21 cellular contexts compared by ENCODE assay signal in genomic region chr6:144400321-144400720, GRCh38.
DNase-seq lines count a peak whose midpoint lies in the region; ATAC-seq and TF ChIP-seq lines count a peak whose summit lies in the region.
"Had no signal": no experiment of that assay in that cellular context is flagged by ENCODE, and none has a peak within 500 bp of the region (broad histone marks: within the 10 kb centered on the region; RNA-seq: fewer than 3 reads in every experiment).

No MANE protein-coding gene starts in this region.

- TF ChIP-seq CTCF in endothelial cell (IDR thresholded peaks at IDR 0.05; ENCODE audit: unreplicated experiment) (no peak), nephron (IDR thresholded peaks at IDR 0.05; ENCODE audit: unreplicated experiment in 3 of 3) (no peak)

- no peaks in the 10 kb centered on the region for H3K27me3 ChIP-seq in H7 (ENCODE audit: control insufficient read depth, insufficient read depth, low read length)
- H3K27me3 ChIP-seq: Peyer's patch had no signal

- no peaks in the 10 kb centered on the region for H3K9me3 Mint-ChIP-seq in endothelial cell (ENCODE audit: unreplicated experiment)
- peaks cover 8% of the 10 kb centered on the region for H3K9me3 Mint-ChIP-seq in nephron

- H3K4me1 Mint-ChIP-seq in endothelial cell (ENCODE audit: unreplicated experiment), result peaks cover 24% of the 10 kb centered on the region
- H3K4me1 Mint-ChIP-seq in nephron, result peaks cover 31% of the 10 kb centered on the region

- DNase-seq in amniotic epithelial cell (ENCODE audit: low read depth) (peak; percentile 41), endothelial cell (ENCODE audit: low spot score) (no peak), H7 (no peak), NAMALWA (ENCODE audit: low spot score) (no peak), KBM-7 (no peak)
- DNase-seq: ACHN; C1 segment of cervical spinal cord; COR-L47; DMS 273 treated with DMSO at 0.1 percent for 48 hours; H9; MM.1S; NCI-H1105; NCI-H2081; NCI-H2171 treated with DMSO at 0.1 percent for 48 hours; NCI-H446 treated with DMSO at 0.1 percent for 48 hours; NCI-H748 treated with DMSO at 0.1 percent for 48 hours; NK-92 treated with Interleukin-12 subunit alpha and Interleukin-12 subunit beta, amount 100 ng/mL, for 24 hours; Peyer's patch; Right ventricle myocardium superior had no signal

- H3K27me3 Mint-ChIP-seq in endothelial cell (ENCODE audit: unreplicated experiment) (no peaks in the 10 kb centered on the region), nephron (ENCODE audit: low read depth) (no peaks in the 10 kb centered on the region)

- no peak for ATAC-seq in GM18502 (IDR thresholded peaks at IDR 0.05; ENCODE audit: poor library complexity, unreplicated experiment)

- H3K36me3 Mint-ChIP-seq in endothelial cell (ENCODE audit: low read depth, unreplicated experiment) (peaks cover 28% of the 10 kb centered on the region), nephron (ENCODE audit: low read depth) (peaks cover 21% of the 10 kb centered on the region)

- peak overlapping the region; percentile 32 for H3K27ac Mint-ChIP-seq in endothelial cell (ENCODE audit: unreplicated experiment)
- peak overlapping the region; percentile 26 to 58 (median 40) for H3K27ac Mint-ChIP-seq in nephron
- H3K27ac Mint-ChIP-seq: H9 had no signal

- in situ Hi-C loops in KBM-7 (cut with MboI; ENCODE audit: low pct_unique_long_range_greater_than_20kb, low sequenced_read_pairs), result no loop called here

- no peak overlapping the region for H3K4me3 Mint-ChIP-seq in endothelial cell (ENCODE audit: unreplicated experiment)
- no peak overlapping the region for H3K4me3 Mint-ChIP-seq in nephron
- H3K4me3 Mint-ChIP-seq: H9 had no signal

- no peak overlapping the region for H3K4me3 ChIP-seq in H7 (ENCODE audit: insufficient read depth, low read depth, low read length)
- H3K4me3 ChIP-seq: Peyer's patch had no signal

- H3K36me3 ChIP-seq in H7 (replicated peaks; ENCODE audit: control insufficient read depth, insufficient read depth, low read length), result no peaks in the 10 kb centered on the region
- H3K36me3 ChIP-seq: Peyer's patch had no signal
